Comparison of ENCODE assay signal across 1 cellular context in genomic region chr14:91060472-91061308, GRCh38.
TF ChIP-seq lines count a peak whose summit lies in the region.

TSS of gene RPS6KA5 (minus strand) at chr14:91060641. CDS start at chr14:91060434, 207 bp downstream.

TF ChIP-seq in HepG2, 621 proteins besides CTCF, POLR2A, EP300 and RAD21 (continued from another document and continues in another):
- TF ChIP-seq ZBTB40 (IDR thresholded peaks at IDR 0.05) (no peak), ZBTB40 (CRISPR knock-in tag; IDR thresholded peaks at IDR 0.05) (no peak; the same call in 1 of the 2 replicates), ZNF383 (CRISPR knock-in tag; IDR thresholded peaks at IDR 0.05; ENCODE audit: borderline replicate concordance) (no peak), ZBTB26 (CRISPR knock-in tag; IDR thresholded peaks at IDR 0.05; ENCODE audit: borderline replicate concordance) (0 out of 2 replicates have a peak, but pooled peaks have one; percentile 50), ZNF564 (CRISPR knock-in tag; IDR thresholded peaks at IDR 0.05) (no peak), NCOR1 (IDR thresholded peaks at IDR 0.05; ENCODE audit: borderline replicate concordance, low read length) (peak; percentile 77; the same call in 1 of the 2 replicates), GATAD2A (CRISPR knock-in tag; IDR thresholded peaks at IDR 0.05) (no peak), ZSCAN21 (CRISPR knock-in tag; IDR thresholded peaks at IDR 0.05; ENCODE audit: borderline replicate concordance) (peak; percentile 62; the same call in 1 of the 2 replicates), U2AF2 (IDR thresholded peaks at IDR 0.05; ENCODE audit: low read depth, low read length) (no peak), USF2 (IDR thresholded peaks at IDR 0.05; ENCODE audit: low read depth, low read length) (no peak), USF2 (CRISPR knock-in tag; IDR thresholded peaks at IDR 0.05; ENCODE audit: borderline replicate concordance) (0 out of 2 replicates have a peak, but pooled peaks have one; percentile 59), ZNF24 (IDR thresholded peaks at IDR 0.05) (peak; percentile 15; the same call in 1 of the 2 replicates), E2F1 (CRISPR knock-in tag; IDR thresholded peaks at IDR 0.05) (peak; percentile 85), ZNF512B (CRISPR knock-in tag; IDR thresholded peaks at IDR 0.05; ENCODE audit: borderline replicate concordance) (no peak), HNRNPUL1 (IDR thresholded peaks at IDR 0.05; ENCODE audit: low read depth, low read length) (no peak), PCBP2 (optimal IDR thresholded peaks at IDR 0.05; ENCODE audit: low read depth, low read length, poor library complexity, severe bottlenecking) (no peak), ZNF569 (CRISPR knock-in tag; IDR thresholded peaks at IDR 0.05; ENCODE audit: borderline replicate concordance) (no peak), TCF7 (IDR thresholded peaks at IDR 0.05; ENCODE audit: low read depth) (no peak), ZFP82 (CRISPR knock-in tag; IDR thresholded peaks at IDR 0.05; ENCODE audit: borderline replicate concordance) (0 out of 2 replicates have a peak, but pooled peaks have one; percentile 38), ZNF230 (CRISPR knock-in tag; IDR thresholded peaks at IDR 0.05) (no peak; the same call in 1 of the 2 replicates), ZNF484 (CRISPR knock-in tag; IDR thresholded peaks at IDR 0.05; ENCODE audit: borderline replicate concordance, low read depth) (no peak), TOE1 (CRISPR knock-in tag; IDR thresholded peaks at IDR 0.05) (no peak), RELA (CRISPR knock-in tag; IDR thresholded peaks at IDR 0.05) (no peak), KMT2A (CRISPR knock-in tag; IDR thresholded peaks at IDR 0.05) (peak; percentile 15; the same call in 1 of the 2 replicates), ZNF7 (CRISPR knock-in tag; IDR thresholded peaks at IDR 0.05) (no peak), ZNF724P (CRISPR knock-in tag; IDR thresholded peaks at IDR 0.05; ENCODE audit: borderline replicate concordance) (0 out of 2 replicates have a peak, but pooled peaks have one; percentile 2), TBX3 (IDR thresholded peaks at IDR 0.05; ENCODE audit: borderline replicate concordance) (no peak), PBX2 (CRISPR knock-in tag; IDR thresholded peaks at IDR 0.05) (peak; percentile 92), ETS1 (CRISPR knock-in tag; IDR thresholded peaks at IDR 0.05) (0 out of 2 replicates have a peak, but pooled peaks have one; percentile 29), ZNF740 (CRISPR knock-in tag; IDR thresholded peaks at IDR 0.05) (peak; percentile 45; the same call in 1 of the 2 replicates), ZNF841 (CRISPR knock-in tag; IDR thresholded peaks at IDR 0.05; ENCODE audit: borderline replicate concordance) (no peak), PAWR (CRISPR knock-in tag; IDR thresholded peaks at IDR 0.05; ENCODE audit: borderline replicate concordance) (no peak), THAP11 (CRISPR knock-in tag; IDR thresholded peaks at IDR 0.05) (peak; percentile 80)
